Comparison of ENCODE assay signal across 16 cellular contexts in the genomic region with DNA sequence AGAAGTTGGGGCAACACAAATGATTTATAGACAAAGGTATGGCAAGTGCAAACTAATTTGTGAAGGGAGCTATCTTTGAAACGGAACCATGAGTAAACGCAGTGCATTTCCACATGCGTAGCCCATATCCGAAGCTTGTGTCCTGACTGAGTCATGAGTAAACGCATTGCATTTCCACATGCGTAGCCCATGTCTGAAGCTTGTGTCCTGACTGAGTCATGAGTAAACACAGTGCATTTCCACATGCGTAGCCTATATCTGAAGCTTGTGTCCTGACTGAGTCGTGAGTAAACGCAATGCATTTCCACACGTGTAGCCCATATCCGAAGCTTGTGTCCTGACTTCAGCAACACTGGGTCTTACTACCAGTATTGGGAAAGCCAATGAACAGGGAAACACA.
"Had no signal": no experiment of that assay in that cellular context is flagged by ENCODE, and none has a peak within 500 bp of the region (broad histone marks: within the 10 kb centered on the region; RNA-seq: fewer than 3 reads in every experiment).

No MANE protein-coding gene starts in this region.

- H3K4me2 ChIP-seq: hepatocyte had no signal

- H3K27me3 Mint-ChIP-seq: effector memory CD8-positive, alpha-beta T cell had no signal

- H3K27ac Mint-ChIP-seq: activated CD4-positive, alpha-beta T cell treated with anti-CD3 and anti-CD28 coated beads, Interleukin-2, amount 10 ng/mL, durations not matched to agents 24 days and 14 days; activated CD8-positive, alpha-beta T cell treated with anti-CD3 and anti-CD28 coated beads, Interleukin-2, amount 10 ng/mL, durations not matched to agents 7 days and 5 days had no signal

- H3K27ac ChIP-seq: epithelial cell of prostate, hepatocyte, left lung, pancreas, thyroid gland had no signal

- H3K79me2 ChIP-seq: hepatocyte had no signal

- FAIRE-seq: kidney, pancreas had no signal

- H3K4me1 ChIP-seq: pancreas, thyroid gland had no signal

- H3K9me3 Mint-ChIP-seq: activated CD4-positive, alpha-beta T cell treated with anti-CD3 and anti-CD28 coated beads, Interleukin-2, amount 10 ng/mL, durations not matched to agents 24 days and 14 days; activated naive CD8-positive, alpha-beta T cell treated with anti-CD3 and anti-CD28 coated beads, Interleukin-2, amount 10 ng/mL, durations not matched to agents 7 days and 5 days; effector memory CD8-positive, alpha-beta T cell had no signal

- H2AFZ ChIP-seq: hepatocyte had no signal

- H3K27me3 ChIP-seq: hepatocyte, left lung, pancreas, thyroid gland had no signal

- H3K9me3 ChIP-seq: mucosa of descending colon, pancreas, thyroid gland had no signal

- H3K36me3 ChIP-seq: left lung, pancreas, thyroid gland had no signal

- H3K4me3 ChIP-seq: hepatocyte, left lung, mucosa of descending colon, pancreas, thyroid gland had no signal

- H3K4me3 Mint-ChIP-seq: activated CD4-positive, alpha-beta T cell treated with anti-CD3 and anti-CD28 coated beads, Interleukin-2, amount 10 ng/mL, durations not matched to agents 24 days and 14 days; activated CD8-positive, alpha-beta T cell treated with anti-CD3 and anti-CD28 coated beads, Interleukin-2, amount 10 ng/mL, durations not matched to agents 7 days and 5 days; brain; T-helper 2 cell treated with Interferon-gamma antibody and Interleukin-4, amounts not matched to agents 5 μg/mL and 100 μg/mL, for 36 hours had no signal

- DNase-seq: activated CD4-positive, CD25-positive, alpha-beta regulatory T cell; activated naive CD8-positive, alpha-beta T cell treated with anti-CD3 and anti-CD28 coated beads, Interleukin-2, amount 10 ng/mL, durations not matched to agents 7 days and 5 days; activated T-cell treated with anti-CD3 and anti-CD28 coated beads, Interleukin-2, amount 50 U/mL, for 48 hours; kidney; left lung; mucosa of descending colon; pancreas; stimulated activated CD4-positive, alpha-beta T cell treated with anti-CD3 and anti-CD28 coated beads, Interleukin-2, amount 100 ng/mL, for 24 hours; thyroid gland had no signal
